26 cellular contexts compared by ENCODE assay signal in the genomic region with DNA sequence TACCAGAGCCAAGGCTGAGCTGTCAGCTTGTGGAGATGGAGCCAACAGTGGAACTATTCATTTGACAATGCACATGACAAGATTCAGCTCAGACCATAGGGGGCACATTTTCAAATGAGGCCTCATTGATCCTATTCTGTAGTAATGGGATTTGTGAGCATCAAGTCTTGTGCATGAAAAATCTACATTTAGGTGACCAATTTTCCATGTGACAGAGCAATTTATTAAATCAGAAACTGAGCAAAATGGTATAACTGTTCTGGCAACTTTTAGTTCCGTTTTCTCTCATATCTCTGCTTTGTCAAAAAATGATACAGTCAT.
"Had no signal": no experiment of that assay in that cellular context is flagged by ENCODE, and none has a peak within 500 bp of the region (broad histone marks: within the 10 kb centered on the region; RNA-seq: fewer than 3 reads in every experiment).

No MANE protein-coding gene starts in this region.

- H3K27ac Mint-ChIP-seq: activated CD4-positive, alpha-beta memory T cell treated with anti-CD3 and anti-CD28 coated beads, Interleukin-2, amount 10 ng/mL, durations not matched to agents 7 days and 5 days; activated CD4-positive, alpha-beta T cell treated with anti-CD3 and anti-CD28 coated beads, Interleukin-2, amount 10 ng/mL, durations not matched to agents 7 days and 5 days; activated T-cell treated with anti-CD3 and anti-CD28 coated beads, Interleukin-2, amount 50 U/mL, for 24 hours; activated T-helper 17 cell treated with anti-CD3 and anti-CD28 coated beads, Interleukin-2, amount 50 U/mL, for 72 hours; dendritic cell treated with granulocyte-macrophage colony-stimulating factor and Interleukin-4, amounts not matched to agents 40 ng/mL and 50 ng/mL, for 4 days; nephron; stimulated activated naive CD8-positive, alpha-beta T cell treated with anti-CD3 and anti-CD28 coated beads, Interleukin-15, Interleukin-2, amounts not matched to agents 100 ng/mL and 50 ng/mL, for 24 hours had no signal

- ATAC-seq: activated T-helper 17 cell treated with anti-CD3 and anti-CD28 coated beads, Interleukin-2, amount 50 U/mL, for 72 hours; left lobe of liver; lower lobe of right lung; upper lobe of right lung had no signal

- H3K27ac ChIP-seq: esophagus muscularis mucosa, lower lobe of right lung, neutrophil, skin epidermis, thyroid gland, upper lobe of right lung had no signal

- FAIRE-seq: bronchial epithelial cell had no signal

- H3K4me1 Mint-ChIP-seq: activated CD4-positive, alpha-beta memory T cell treated with anti-CD3 and anti-CD28 coated beads, Interleukin-2, amount 10 ng/mL, durations not matched to agents 7 days and 5 days; activated CD4-positive, alpha-beta T cell treated with anti-CD3 and anti-CD28 coated beads, Interleukin-2, amount 10 ng/mL, durations not matched to agents 7 days and 5 days; activated T-helper 17 cell treated with anti-CD3 and anti-CD28 coated beads, Interleukin-2, amount 50 U/mL, for 72 hours; central memory CD8-positive, alpha-beta T cell had no signal

- H3K27me3 ChIP-seq: esophagus muscularis mucosa, neutrophil, thyroid gland, upper lobe of right lung had no signal

- H3K27me3 Mint-ChIP-seq: activated CD4-positive, alpha-beta memory T cell treated with anti-CD3 and anti-CD28 coated beads, Interleukin-2, amount 10 ng/mL, durations not matched to agents 7 days and 5 days; activated CD4-positive, alpha-beta T cell treated with anti-CD3 and anti-CD28 coated beads, Interleukin-2, amount 10 ng/mL, durations not matched to agents 7 days and 5 days; activated T-cell treated with anti-CD3 and anti-CD28 coated beads, Interleukin-2, amount 50 U/mL, for 24 hours; activated T-helper 17 cell treated with anti-CD3 and anti-CD28 coated beads, Interleukin-2, amount 50 U/mL, for 72 hours; central memory CD8-positive, alpha-beta T cell; dendritic cell treated with granulocyte-macrophage colony-stimulating factor and Interleukin-4, amounts not matched to agents 40 ng/mL and 50 ng/mL, for 4 days; stimulated activated naive CD8-positive, alpha-beta T cell treated with anti-CD3 and anti-CD28 coated beads, Interleukin-15, Interleukin-2, amounts not matched to agents 100 ng/mL and 50 ng/mL, for 24 hours had no signal

- H3K9me3 ChIP-seq: esophagus muscularis mucosa, lower lobe of right lung, neutrophil, thyroid gland, upper lobe of right lung had no signal

- H3K4me1 ChIP-seq: lower lobe of right lung, thyroid gland, upper lobe of right lung had no signal

- H3K4me3 Mint-ChIP-seq: activated CD4-positive, alpha-beta memory T cell treated with anti-CD3 and anti-CD28 coated beads, Interleukin-2, amount 10 ng/mL, durations not matched to agents 7 days and 5 days; activated CD4-positive, alpha-beta T cell treated with anti-CD3 and anti-CD28 coated beads, Interleukin-2, amount 10 ng/mL, durations not matched to agents 7 days and 5 days; activated T-cell treated with anti-CD3 and anti-CD28 coated beads, Interleukin-2, amount 50 U/mL, for 24 hours; activated T-helper 17 cell treated with anti-CD3 and anti-CD28 coated beads, Interleukin-2, amount 50 U/mL, for 72 hours; central memory CD8-positive, alpha-beta T cell; dendritic cell treated with granulocyte-macrophage colony-stimulating factor and Interleukin-4, amounts not matched to agents 40 ng/mL and 50 ng/mL, for 4 days; nephron; stimulated activated naive CD8-positive, alpha-beta T cell treated with anti-CD3 and anti-CD28 coated beads, Interleukin-15, Interleukin-2, amounts not matched to agents 100 ng/mL and 50 ng/mL, for 24 hours had no signal

- H3K9me3 Mint-ChIP-seq: activated CD4-positive, alpha-beta memory T cell treated with anti-CD3 and anti-CD28 coated beads, Interleukin-2, amount 10 ng/mL, durations not matched to agents 7 days and 5 days; activated CD4-positive, alpha-beta T cell treated with anti-CD3 and anti-CD28 coated beads, Interleukin-2, amount 10 ng/mL, durations not matched to agents 7 days and 5 days; dendritic cell treated with granulocyte-macrophage colony-stimulating factor and Interleukin-4, amounts not matched to agents 40 ng/mL and 50 ng/mL, for 4 days; nephron; stimulated activated naive CD8-positive, alpha-beta T cell treated with anti-CD3 and anti-CD28 coated beads, Interleukin-15, Interleukin-2, amounts not matched to agents 100 ng/mL and 50 ng/mL, for 24 hours had no signal

- H3K4me3 ChIP-seq: esophagus muscularis mucosa, lower lobe of right lung, skin epidermis, thyroid gland, upper lobe of right lung had no signal

- H3K36me3 ChIP-seq: esophagus muscularis mucosa, lower lobe of right lung, neutrophil, thyroid gland, upper lobe of right lung had no signal

- DNase-seq: activated CD4-positive, alpha-beta memory T cell treated with anti-CD3 and anti-CD28 coated beads, Interleukin-2, amount 10 ng/mL, durations not matched to agents 7 days and 5 days; activated CD4-positive, alpha-beta T cell treated with anti-CD3 and anti-CD28 coated beads for 1 hour; activated CD4-positive, alpha-beta T cell treated with anti-CD3 and anti-CD28 coated beads, Interleukin-2, amount 10 ng/mL, durations not matched to agents 7 days and 5 days; activated CD8-positive, alpha-beta memory T cell treated with anti-CD3 and anti-CD28 coated beads, Interleukin-2, amount 50 U/mL, for 48 hours; activated gamma-delta T cell treated with Interleukin-2 at 50 U/mL for 16 hours; activated naive CD4-positive, alpha-beta T cell treated with anti-CD3 and anti-CD28 coated beads, Interleukin-2, amount 50 U/mL, for 16 hours; activated T-cell treated with anti-CD3 and anti-CD28 coated beads, Interleukin-2, amount 50 U/mL, for 24 hours; foreskin melanocyte; kidney glomerular epithelial cell; lower lobe of right lung; stimulated activated CD4-positive, alpha-beta T cell treated with anti-CD3 and anti-CD28 coated beads, Interleukin-12 subunit alpha, Interleukin-12 subunit beta, amount 100 ng/mL, for 4 hours; stimulated activated CD4-positive, alpha-beta T cell treated with anti-CD3 and anti-CD28 coated beads, Interleukin-4, amount 100 ng/mL, for 1 hour; substantia nigra; T-helper 2 cell; thyroid gland; upper lobe of right lung had no signal
